1 cellular context compared by ENCODE assay signal in the genomic region with DNA sequence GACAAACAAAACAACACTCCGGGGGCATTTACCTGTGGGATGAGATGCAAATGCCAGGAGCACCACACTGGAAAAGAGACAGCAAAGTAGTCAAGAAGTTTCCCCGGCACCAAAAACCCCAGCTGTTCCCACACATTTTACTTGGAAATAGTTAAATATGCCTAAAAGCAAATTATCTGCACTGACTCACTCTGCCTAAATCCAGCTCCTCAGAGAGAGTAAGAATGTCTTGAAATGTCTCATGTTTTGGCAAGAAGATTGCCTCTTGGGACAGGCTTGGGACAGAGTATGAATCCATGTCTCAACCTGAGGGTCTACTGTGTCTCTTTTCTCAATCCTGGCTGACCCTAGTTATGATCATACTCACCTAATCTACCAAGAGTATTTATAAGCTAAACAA.
TF ChIP-seq lines count a peak whose summit lies in the region.

No MANE protein-coding gene starts in this region.

TF ChIP-seq in GM12878, 131 proteins besides CTCF, POLR2A, EP300 and RAD21 (continued from another document):
- TF ChIP-seq RELB (IDR thresholded peaks at IDR 0.05; ENCODE audit: low read depth): no peak
- TF ChIP-seq BCL3 (IDR thresholded peaks at IDR 0.05; ENCODE audit: borderline replicate concordance, insufficient read depth, low read depth, low read length, poor library complexity, severe bottlenecking): peak; percentile 62
